9 cellular contexts compared by ENCODE assay signal in the genomic region with DNA sequence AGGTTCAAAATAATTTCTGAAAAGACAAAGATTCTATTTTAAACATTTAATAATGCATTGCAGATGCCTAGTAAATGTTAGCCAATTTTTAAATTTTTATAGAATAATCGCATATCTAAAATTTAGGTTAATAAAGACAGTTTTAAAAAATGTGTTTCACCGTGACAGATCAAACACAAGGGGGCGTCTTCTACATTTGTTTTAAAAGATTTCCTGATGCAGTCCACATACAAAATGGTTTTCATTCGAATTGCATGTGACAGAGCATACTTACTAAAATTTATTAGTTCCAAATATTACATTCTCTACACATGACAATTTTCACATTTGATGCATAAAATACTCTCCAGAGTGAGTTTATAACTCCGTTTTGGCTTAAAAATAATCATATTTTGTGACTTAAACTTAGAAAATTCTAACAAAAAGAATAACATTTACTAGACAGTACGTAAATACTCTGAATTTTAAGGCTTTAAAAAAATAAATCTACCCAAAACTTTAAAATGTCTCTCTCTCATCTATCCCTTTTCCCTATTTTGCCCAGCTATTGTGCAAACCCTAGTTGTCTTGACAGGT.
DNase-seq lines count a peak whose midpoint lies in the region; FAIRE-seq and TF ChIP-seq lines count a peak whose summit lies in the region.
"Had no signal": no experiment of that assay in that cellular context is flagged by ENCODE, and none has a peak within 500 bp of the region (broad histone marks: within the 10 kb centered on the region; RNA-seq: fewer than 3 reads in every experiment).

No MANE protein-coding gene starts in this region.

- TF ChIP-seq CTCF in spleen (IDR thresholded peaks at IDR 0.05 in 8 of 11, conservative IDR thresholded peaks at IDR 0.05 in 3 of 11) = peak in 8 of 11 experiments; percentile 7 to 47 (median 34)

- peak; percentile 84 for FAIRE-seq in RCC 7860 (lab: Jason Lieb, UNC)

- H3K4me1 ChIP-seq in spleen = no peaks in the 10 kb centered on the region

- DNase-seq in NCI-H82 (lab: John Stamatoyannopoulos, UW) (peak; percentile 37), NCI-H82 treated with DMSO at 0.1 percent for 48 hours (lab: John Stamatoyannopoulos, UW; ENCODE audit: unreplicated experiment) (no peak), RCC 7860 (ENCODE audit: low spot score) (peak; percentile 35), fibroblast of peridontal ligament (ENCODE audit: extremely low read depth) (peak; percentile 85), spleen (no peak), cerebellar nuclear complex (lab: John Stamatoyannopoulos, UW) (no peak), HuH-7 (ENCODE audit: low spot score) (no peak), activated gamma-delta T cell treated with Interleukin-2 at 50 U/mL for 16 hours (no peak)
- DNase-seq: activated B cell treated with CpG ODN at 0.5 μM for 24 hours had no signal

- no peak overlapping the region for H3K4me3 ChIP-seq in spleen

- no peaks in the 10 kb centered on the region for H3K27me3 ChIP-seq in spleen (replicated peaks in 1 of 7)

- WGBS in spleen, 5 donors = 32 to 40% (median 34%) methylated on average over 6 of the region's 6 CpGs

- H3K36me3 ChIP-seq in spleen = no peaks in the 10 kb centered on the region

- H3K9me3 ChIP-seq in spleen = no peaks in the 10 kb centered on the region

- no peak for TF ChIP-seq POLR2A in spleen (IDR thresholded peaks at IDR 0.05)

- no peak overlapping the region for H3K27ac ChIP-seq in spleen

- intact Hi-C loops in spleen (cut with DNase I; ENCODE audit: low total_unique reads) = no loop called here

Comparison
In these comparisons a context has a peak if more than half of its experiments do, and no peak if none do; other contexts are left out.
1. DNase-seq: peak in NCI-H82 (single experiment), RCC 7860 (single experiment) and fibroblast of peridontal ligament (single experiment); none in NCI-H82 treated with DMSO at 0.1 percent for 48 hours (single experiment), spleen (single experiment), cerebellar nuclear complex (0 of 2), HuH-7 (single experiment) and activated gamma-delta T cell treated with Interleukin-2 at 50 U/mL for 16 hours (single experiment).